ENCODE assay signal across 13 cellular contexts in the genomic region with DNA sequence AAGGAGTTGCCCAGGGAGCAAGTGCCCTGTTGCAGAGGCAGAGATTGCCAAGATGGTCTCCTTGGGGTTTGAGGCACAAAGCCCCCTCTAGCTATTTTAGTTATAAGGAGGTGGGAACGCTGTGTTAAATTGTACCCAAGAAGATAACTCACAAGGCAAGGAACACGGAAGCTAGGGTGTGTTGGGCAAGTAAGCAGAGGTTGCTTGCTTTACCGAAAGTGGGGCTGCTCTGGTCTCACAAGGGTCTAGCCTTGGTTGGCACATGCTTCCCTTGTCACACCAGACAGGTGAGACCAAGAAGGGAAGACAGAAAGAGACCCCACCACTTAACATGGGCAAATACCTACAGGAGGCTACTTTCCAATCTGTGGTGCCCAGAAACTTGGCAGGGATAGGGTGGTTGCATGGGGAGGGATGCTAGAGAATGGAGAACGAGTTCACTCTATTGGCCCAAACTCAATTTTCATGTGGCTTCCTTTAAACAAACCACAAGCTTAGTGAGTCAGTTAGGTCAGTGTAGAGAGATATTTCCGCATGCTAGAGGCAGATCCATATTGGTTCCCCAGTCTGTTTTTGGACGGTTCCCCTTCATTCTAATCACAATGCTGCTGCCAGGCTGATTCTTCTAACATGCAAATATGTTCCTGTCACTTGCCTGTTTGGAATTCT. TPM values are rescaled to one million over a fixed set of nuclear protein-coding genes. Genes with fewer than 3 reads are reported as not detected.
DNase-seq lines count a peak whose midpoint lies in the region; ATAC-seq and TF ChIP-seq lines count a peak whose summit lies in the region.
"Had no signal": no experiment of that assay in that cellular context is flagged by ENCODE, and none has a peak within 500 bp of the region (broad histone marks: within the 10 kb centered on the region; RNA-seq: fewer than 3 reads in every experiment).

No MANE protein-coding gene starts in this region.

- DNase-seq in SIG-M5 treated with dmso at 0.1 percent for 504 hours (lab: John Stamatoyannopoulos, UW; ENCODE audit: unreplicated experiment) = peak; percentile 7
- no peak for DNase-seq in SIG-M5 (lab: John Stamatoyannopoulos, UW)
- DNase-seq in NB4 (ENCODE audit: low read depth) = peak; percentile 11
- DNase-seq in endodermal cell = peak; percentile 54
- peak; percentile 34 for DNase-seq in non-pigmented ciliary epithelial cell (ENCODE audit: low read depth)
- DNase-seq in esophagus muscularis mucosa (ENCODE audit: extremely low spot score) = no peak
- DNase-seq in activated CD4-positive, alpha-beta T cell treated with anti-CD3 and anti-CD28 coated beads for 1 hour = no peak
- DNase-seq: 8988T; activated CD4-positive, alpha-beta T cell treated with anti-CD3 and anti-CD28 coated beads for 48 hours; effector CD8-positive, alpha-beta T cell; stimulated activated CD4-positive, alpha-beta T cell treated with anti-CD3 and anti-CD28 coated beads, Interleukin-4, amount 100 ng/mL, for 24 hours had no signal

- H3K27me3 Mint-ChIP-seq in endodermal cell (ENCODE audit: insufficient read depth) = peaks cover 100% of the 10 kb centered on the region
- H3K27me3 Mint-ChIP-seq: activated naive CD4-positive, alpha-beta T cell treated with anti-CD3 and anti-CD28 coated beads, Interleukin-2, amount 50 U/mL, for 24 hours had no signal

- H3K9ac ChIP-seq in endodermal cell (ENCODE audit: extremely low read depth, low read length, poor library complexity, severe bottlenecking) = no peak overlapping the region

- TF ChIP-seq CTCF in NB4 (IDR thresholded peaks at IDR 0.05; ENCODE audit: low read depth, low read length) (no peak), endodermal cell (conservative IDR thresholded peaks at IDR 0.05) (no peak), esophagus muscularis mucosa (IDR thresholded peaks at IDR 0.05) (no peak)

- H3K27ac Mint-ChIP-seq in endodermal cell = no peak overlapping the region
- H3K27ac Mint-ChIP-seq: activated naive CD4-positive, alpha-beta T cell treated with anti-CD3 and anti-CD28 coated beads, Interleukin-2, amount 50 U/mL, for 24 hours had no signal

- TF ChIP-seq EP300 in esophagus muscularis mucosa (IDR thresholded peaks at IDR 0.05) = no peak

- no peak for ATAC-seq in GM21737 (IDR thresholded peaks at IDR 0.05; ENCODE audit: unreplicated experiment)

- H3K27me3 ChIP-seq in endodermal cell (ENCODE audit: control insufficient read depth, insufficient read depth, low read length, poor library complexity, severe bottlenecking) = peaks cover 64% of the 10 kb centered on the region
- no peaks in the 10 kb centered on the region for H3K27me3 ChIP-seq in esophagus muscularis mucosa

- TF ChIP-seq POLR2A in NB4 (IDR thresholded peaks at IDR 0.05; ENCODE audit: extremely low read depth, insufficient read length) = no peak
- no peak for TF ChIP-seq POLR2A in esophagus muscularis mucosa (IDR thresholded peaks at IDR 0.05; ENCODE audit: low read depth)

- H3K36me3 ChIP-seq in endodermal cell (ENCODE audit: control insufficient read depth, insufficient read depth, low read length) (no peaks in the 10 kb centered on the region), esophagus muscularis mucosa (peaks cover 0 to 4% (median 2%) of the 10 kb centered on the region in 4 donors)

- H3K9me3 Mint-ChIP-seq in endodermal cell = no peaks in the 10 kb centered on the region
- H3K9me3 Mint-ChIP-seq: activated naive CD4-positive, alpha-beta T cell treated with anti-CD3 and anti-CD28 coated beads, Interleukin-2, amount 50 U/mL, for 24 hours had no signal

- H3K4me1 ChIP-seq in endodermal cell (ENCODE audit: control insufficient read depth, insufficient read depth, low read length) (peaks cover 32% of the 10 kb centered on the region), esophagus muscularis mucosa (peaks cover 8 to 19% (median 15%) of the 10 kb centered on the region in 4 donors)

- no peaks in the 10 kb centered on the region for H3K36me3 Mint-ChIP-seq in endodermal cell (ENCODE audit: low read depth)
- H3K36me3 Mint-ChIP-seq: activated naive CD4-positive, alpha-beta T cell treated with anti-CD3 and anti-CD28 coated beads, Interleukin-2, amount 50 U/mL, for 24 hours had no signal

- intact Hi-C loops in esophagus muscularis mucosa (cut with DNase I) = no loop called here

- H3K4me3 ChIP-seq in NB4 (ENCODE audit: low read depth, low read length) = no peak overlapping the region
- H3K4me3 ChIP-seq in endodermal cell (ENCODE audit: low read length) = no peak overlapping the region
- H3K4me3 ChIP-seq in esophagus muscularis mucosa = no peak overlapping the region

- 50 to 62% methylated on average over 6 of the region's 6 CpGs for WGBS in endodermal cell (ENCODE audit: insufficient coverage in 1 of 2, insufficient read length in 1 of 2), 2 experiments
- 69% methylated on average over 6 of the region's 6 CpGs for WGBS in esophagus muscularis mucosa

- no peaks in the 10 kb centered on the region for H3K9me3 ChIP-seq in endodermal cell (ENCODE audit: control insufficient read depth, low read length)
- no peaks in the 10 kb centered on the region for H3K9me3 ChIP-seq in esophagus muscularis mucosa

- H3K27ac ChIP-seq in endodermal cell (ENCODE audit: low read depth, low read length) (no peak overlapping the region), esophagus muscularis mucosa (replicated peaks in 1 of 4) (no peak overlapping the region)

- peaks cover 49% of the 10 kb centered on the region for H3K4me1 Mint-ChIP-seq in endodermal cell
- H3K4me1 Mint-ChIP-seq: activated naive CD4-positive, alpha-beta T cell treated with anti-CD3 and anti-CD28 coated beads, Interleukin-2, amount 50 U/mL, for 24 hours had no signal

- H3K4me3 Mint-ChIP-seq in endodermal cell = no peak overlapping the region
- H3K4me3 Mint-ChIP-seq: activated naive CD4-positive, alpha-beta T cell treated with anti-CD3 and anti-CD28 coated beads, Interleukin-2, amount 50 U/mL, for 24 hours had no signal

RNA-seq across cellular contexts. Expression of a gene that starts 42.4 kb away (rescaled TPM):
- 1 to 10 TPM; 1.4 to 1.6 TPM for total RNA-seq in endodermal cell
- 87.8 TPM for polyA plus RNA-seq in endodermal cell (2013, experiment 1 of 2)
- polyA plus RNA-seq in endodermal cell (2013, experiment 2 of 2) = 69.3 TPM
- total RNA-seq in esophagus muscularis mucosa = 10 to 100 TPM; 11.8 to 17.9 (median 16.0) TPM

Comparison
In these comparisons a context has a peak if more than half of its experiments do, and no peak if none do; other contexts are left out.
1. DNase-seq: peak in SIG-M5 treated with dmso at 0.1 percent for 504 hours (single experiment), NB4 (single experiment), endodermal cell (single experiment) and non-pigmented ciliary epithelial cell (single experiment); none in SIG-M5 (single experiment), esophagus muscularis mucosa (single experiment) and activated CD4-positive, alpha-beta T cell treated with anti-CD3 and anti-CD28 coated beads for 1 hour (single experiment).
2. RNA of a gene that starts 42.4 kb away (total RNA-seq): 11.8 to 17.9 TPM in esophagus muscularis mucosa; 1.4 to 1.6 TPM in endodermal cell; every median in the first group is over 4 times any median in the second.